Comparison of ENCODE assay signal across 1 cellular context in the genomic region with DNA sequence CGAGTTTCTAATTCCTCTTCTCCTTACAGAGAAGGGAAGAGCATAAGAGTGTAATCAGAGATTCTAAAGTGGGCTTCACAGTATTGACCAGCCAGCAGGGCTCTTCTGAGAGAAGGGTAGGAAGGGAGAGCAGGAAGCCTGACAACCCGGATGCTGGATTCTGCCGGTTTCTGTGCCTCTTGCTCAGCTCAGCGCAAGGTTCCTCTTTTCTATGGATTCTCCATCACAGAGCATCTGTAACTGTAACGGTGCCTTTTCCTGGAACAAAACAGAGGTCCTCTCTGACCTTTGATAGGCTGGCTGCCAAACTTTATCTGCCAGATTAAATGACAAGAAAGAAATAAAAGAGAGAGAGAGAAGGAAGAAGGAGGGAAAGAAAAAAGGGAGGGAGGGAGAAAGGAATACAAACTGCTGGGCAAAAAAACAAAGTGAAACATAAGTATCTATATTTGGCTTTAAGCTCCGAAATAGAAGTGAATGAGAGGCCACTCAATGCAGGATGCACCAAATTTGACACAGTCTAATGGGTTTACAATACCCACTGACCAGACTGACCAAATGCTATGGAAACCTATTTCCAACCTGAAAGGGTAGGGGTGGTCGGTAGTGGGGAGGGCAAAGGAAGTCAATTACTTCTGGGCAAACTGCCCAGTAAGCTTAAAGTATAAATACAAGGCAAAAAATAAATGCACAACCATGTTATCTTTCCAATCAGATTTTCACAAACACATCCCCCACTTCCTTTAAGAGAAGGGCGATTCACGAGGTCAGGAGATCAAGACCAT.
TF ChIP-seq lines count a peak whose summit lies in the region.

No MANE protein-coding gene starts in this region.

TF ChIP-seq in IMR-90, 13 proteins besides CTCF, POLR2A, EP300 and RAD21:
- TF ChIP-seq CEBPB (IDR thresholded peaks at IDR 0.05; ENCODE audit: low read depth, low read length) (no peak), RCOR1 (IDR thresholded peaks at IDR 0.05; ENCODE audit: insufficient replicate concordance, low read length) (no peak)
- TF ChIP-seq, protein P1, sequence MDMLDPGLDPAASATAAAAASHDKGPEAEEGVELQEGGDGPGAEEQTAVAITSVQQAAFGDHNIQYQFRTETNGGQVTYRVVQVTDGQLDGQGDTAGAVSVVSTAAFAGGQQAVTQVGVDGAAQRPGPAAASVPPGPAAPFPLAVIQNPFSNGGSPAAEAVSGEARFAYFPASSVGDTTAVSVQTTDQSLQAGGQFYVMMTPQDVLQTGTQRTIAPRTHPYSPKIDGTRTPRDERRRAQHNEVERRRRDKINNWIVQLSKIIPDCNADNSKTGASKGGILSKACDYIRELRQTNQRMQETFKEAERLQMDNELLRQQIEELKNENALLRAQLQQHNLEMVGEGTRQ (IDR thresholded peaks at IDR 0.05; ENCODE audit: low read depth, low read length), result no peak
- TF ChIP-seq, protein P2, sequence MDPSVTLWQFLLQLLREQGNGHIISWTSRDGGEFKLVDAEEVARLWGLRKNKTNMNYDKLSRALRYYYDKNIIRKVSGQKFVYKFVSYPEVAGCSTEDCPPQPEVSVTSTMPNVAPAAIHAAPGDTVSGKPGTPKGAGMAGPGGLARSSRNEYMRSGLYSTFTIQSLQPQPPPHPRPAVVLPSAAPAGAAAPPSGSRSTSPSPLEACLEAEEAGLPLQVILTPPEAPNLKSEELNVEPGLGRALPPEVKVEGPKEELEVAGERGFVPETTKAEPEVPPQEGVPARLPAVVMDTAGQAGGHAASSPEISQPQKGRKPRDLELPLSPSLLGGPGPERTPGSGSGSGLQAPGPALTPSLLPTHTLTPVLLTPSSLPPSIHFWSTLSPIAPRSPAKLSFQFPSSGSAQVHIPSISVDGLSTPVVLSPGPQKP (IDR thresholded peaks at IDR 0.05; ENCODE audit: borderline replicate concordance, low read depth, low read length), result no peak
